In the genomic region with DNA sequence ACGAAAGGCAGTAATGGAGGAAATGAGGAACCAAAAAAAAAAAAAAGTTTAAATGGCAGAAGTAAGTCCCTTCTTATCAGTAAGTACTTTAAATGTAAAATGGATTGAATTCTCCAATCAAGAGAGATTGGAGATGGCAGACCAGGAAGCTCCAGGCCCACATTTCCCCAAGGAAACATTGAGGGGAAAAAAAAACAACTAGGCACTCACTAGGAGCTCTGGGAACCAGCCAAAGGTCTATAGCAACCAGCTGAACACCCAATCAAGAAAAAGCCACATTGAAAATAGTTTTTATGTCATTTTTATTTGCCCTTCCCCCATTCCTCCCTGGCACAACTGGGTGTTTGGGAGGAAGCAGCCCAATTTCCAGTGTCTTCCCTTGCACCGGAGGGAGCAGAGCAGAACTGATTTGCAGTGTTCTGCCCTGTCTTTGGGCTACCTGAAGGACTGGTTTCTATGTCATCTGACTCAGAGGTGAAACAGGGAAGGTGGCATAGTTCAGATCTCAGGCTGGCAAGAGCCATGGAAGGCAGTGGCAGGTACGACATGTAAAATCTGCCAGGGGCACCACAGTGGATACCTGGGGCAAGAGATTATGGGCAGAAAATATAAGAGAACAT, we compare ENCODE assay signal across 13 cellular contexts.
DNase-seq lines count a peak whose midpoint lies in the region; ATAC-seq and TF ChIP-seq lines count a peak whose summit lies in the region.
"Had no signal": no experiment of that assay in that cellular context is flagged by ENCODE, and none has a peak within 500 bp of the region (broad histone marks: within the 10 kb centered on the region; RNA-seq: fewer than 3 reads in every experiment).

No MANE protein-coding gene starts in this region.

- H3K4me3 ChIP-seq in right atrium auricular region (no peak overlapping the region), cardiac fibroblast (replicated peaks in 1 of 2; ENCODE audit: low read depth in 2 of 2, low read length in 2 of 2) (no peak overlapping the region), mesenchymal stem cell (ENCODE audit: insufficient read depth in 1 of 2, low read depth in 1 of 2, low read length in 2 of 2) (no peak overlapping the region), neural progenitor cell (no peak overlapping the region)
- H3K4me3 ChIP-seq: dorsolateral prefrontal cortex had no signal

- H3K36me3 ChIP-seq in right atrium auricular region: peaks cover 12% of the 10 kb centered on the region
- peaks cover 13 to 22% of the 10 kb centered on the region in 2 experiments for H3K36me3 ChIP-seq in mesenchymal stem cell (ENCODE audit: control insufficient read depth in 1 of 2, insufficient read depth in 2 of 2, low read depth in 1 of 2, low read length in 2 of 2)
- peaks cover 4% of the 10 kb centered on the region for H3K36me3 ChIP-seq in neural progenitor cell

- no peak overlapping the region for H2BK15ac ChIP-seq in mesenchymal stem cell (ENCODE audit: low read depth, poor library complexity, severe bottlenecking)

- peak overlapping the region; percentile 49 for H4K8ac ChIP-seq in mesenchymal stem cell (ENCODE audit: low read length)

- H2AK5ac ChIP-seq in mesenchymal stem cell (ENCODE audit: low read length, severe bottlenecking): no peak overlapping the region

- H3K23ac ChIP-seq in mesenchymal stem cell (ENCODE audit: low read length in 2 of 2): no peak overlapping the region

- H3K4me3 Mint-ChIP-seq in neural progenitor cell: no peak overlapping the region
- H3K4me3 Mint-ChIP-seq: activated naive CD8-positive, alpha-beta T cell treated with anti-CD3 and anti-CD28 coated beads for 36 hours had no signal

- H3K4me1 ChIP-seq in right atrium auricular region (peaks cover 0 to 24% of the 10 kb centered on the region in 2 donors), mesenchymal stem cell (ENCODE audit: control insufficient read depth, insufficient read depth, low read depth, low read length) (peaks cover 4% of the 10 kb centered on the region), neural progenitor cell (no peaks in the 10 kb centered on the region)

- H3K4me2 ChIP-seq in mesenchymal stem cell (ENCODE audit: low read length, poor library complexity, severe bottlenecking): no peak overlapping the region
- H3K4me2 ChIP-seq in neural progenitor cell: no peak overlapping the region
- H3K4me2 ChIP-seq: KMS-11 had no signal

- H3K27ac Mint-ChIP-seq in neural progenitor cell: no peak overlapping the region
- H3K27ac Mint-ChIP-seq: activated naive CD8-positive, alpha-beta T cell treated with anti-CD3 and anti-CD28 coated beads for 36 hours had no signal

- H3K9me3 ChIP-seq in right atrium auricular region: no peaks in the 10 kb centered on the region
- H3K9me3 ChIP-seq in mesenchymal stem cell (ENCODE audit: control insufficient read depth, low read length): no peaks in the 10 kb centered on the region
- no peaks in the 10 kb centered on the region for H3K9me3 ChIP-seq in neural progenitor cell (ENCODE audit: low read depth)

- no peak overlapping the region for H2BK12ac ChIP-seq in mesenchymal stem cell (ENCODE audit: low read length in 2 of 2)

- H3K27me3 ChIP-seq in right atrium auricular region (no peaks in the 10 kb centered on the region), mesenchymal stem cell (ENCODE audit: control insufficient read depth in 1 of 2, insufficient read depth in 1 of 2, low read length in 2 of 2) (no peaks in the 10 kb centered on the region), neural progenitor cell (no peaks in the 10 kb centered on the region)
- H3K27me3 ChIP-seq: dorsolateral prefrontal cortex had no signal

- no peak overlapping the region for H2BK120ac ChIP-seq in mesenchymal stem cell (ENCODE audit: low read depth, low read length)

- no peaks in the 10 kb centered on the region for H3K4me1 Mint-ChIP-seq in neural progenitor cell
- H3K4me1 Mint-ChIP-seq: activated naive CD8-positive, alpha-beta T cell treated with anti-CD3 and anti-CD28 coated beads for 36 hours had no signal

- no peak overlapping the region for H3K27ac ChIP-seq in right atrium auricular region
- no peak overlapping the region for H3K27ac ChIP-seq in mesenchymal stem cell (ENCODE audit: low read length, poor library complexity, severe bottlenecking)
- H3K27ac ChIP-seq in neural progenitor cell: no peak overlapping the region
- H3K27ac ChIP-seq: KMS-11 had no signal

- intact Hi-C loops in left ventricle myocardium superior (cut with micrococcal nuclease): no loop called here

- WGBS in mesenchymal stem cell: 98% methylated on average over 3 of the region's 3 CpGs

- H4K91ac ChIP-seq in mesenchymal stem cell (ENCODE audit: low read length): no peak overlapping the region

- no peak overlapping the region for H3K4ac ChIP-seq in mesenchymal stem cell (ENCODE audit: low read depth in 1 of 2, low read length in 2 of 2)

- H3K14ac ChIP-seq in mesenchymal stem cell (ENCODE audit: low read length in 2 of 2): no peak overlapping the region

- no peaks in the 10 kb centered on the region for H3K9me3 Mint-ChIP-seq in neural progenitor cell
- H3K9me3 Mint-ChIP-seq: activated naive CD8-positive, alpha-beta T cell treated with anti-CD3 and anti-CD28 coated beads for 36 hours had no signal

- peaks cover 8% of the 10 kb centered on the region for H3K79me2 ChIP-seq in neural progenitor cell (ENCODE audit: low read depth)

- ATAC-seq in left ventricle myocardium superior (no peak), HG03520 (IDR thresholded peaks at IDR 0.05; ENCODE audit: unreplicated experiment) (no peak)

- H3K27me3 Mint-ChIP-seq in neural progenitor cell (ENCODE audit: insufficient read depth, low read depth): no peaks in the 10 kb centered on the region
- H3K27me3 Mint-ChIP-seq: activated naive CD8-positive, alpha-beta T cell treated with anti-CD3 and anti-CD28 coated beads for 36 hours had no signal

- peak overlapping the region in 1 of 2 experiments; percentile 29 for H3K18ac ChIP-seq in mesenchymal stem cell (ENCODE audit: low read depth in 1 of 2, low read length in 2 of 2)

- H4K20me1 ChIP-seq in neural progenitor cell (ENCODE audit: low read depth): no peaks in the 10 kb centered on the region

- H3K36me3 Mint-ChIP-seq in neural progenitor cell: peaks cover 39% of the 10 kb centered on the region

- TF ChIP-seq CTCF in right atrium auricular region (IDR thresholded peaks at IDR 0.05) (no peak), cardiac fibroblast (IDR thresholded peaks at IDR 0.05; ENCODE audit: low read depth, low read length) (no peak), neural progenitor cell (IDR thresholded peaks at IDR 0.05) (no peak)

- no peak overlapping the region for H2AFZ ChIP-seq in mesenchymal stem cell (ENCODE audit: low read depth, low read length)
- no peak overlapping the region for H2AFZ ChIP-seq in neural progenitor cell (replicated peaks)

- peak; percentile 28 for DNase-seq in right atrium auricular region (ENCODE audit: low spot score)
- DNase-seq in left ventricle myocardium superior: no peak
- DNase-seq in cardiac fibroblast (ENCODE audit: low read depth in 2 of 2): peak; percentile 32 to 40
- no peak for DNase-seq in mesenchymal stem cell
- peak; percentile 42 for DNase-seq in ureter (ENCODE audit: low spot score)
- no peak for DNase-seq in neural progenitor cell (ENCODE audit: low spot score)
- no peak for DNase-seq in stimulated activated CD4-positive, alpha-beta T cell treated with anti-CD3 and anti-CD28 coated beads, Interleukin-1b, Interleukin-23, amount 100 ng/mL, for 48 hours
- DNase-seq: activated naive CD8-positive, alpha-beta T cell treated with anti-CD3 and anti-CD28 coated beads for 36 hours; HCEC 1CT; nucleus accumbens had no signal

- no peak overlapping the region for H3K9ac ChIP-seq in mesenchymal stem cell (ENCODE audit: low read length)
- H3K9ac ChIP-seq in neural progenitor cell: no peak overlapping the region
- H3K9ac ChIP-seq: KMS-11 had no signal

- H3K79me1 ChIP-seq in mesenchymal stem cell (replicated peaks; ENCODE audit: low read length, poor library complexity, severe bottlenecking): peaks cover 17% of the 10 kb centered on the region

- H2BK5ac ChIP-seq in mesenchymal stem cell (ENCODE audit: low read depth, low read length, poor library complexity, severe bottlenecking): no peak overlapping the region

- peaks cover 5% of the 10 kb centered on the region for H3F3A ChIP-seq in neural progenitor cell (ENCODE audit: low read depth)

Comparison
In these comparisons a context has a peak if more than half of its experiments do, and no peak if none do; other contexts are left out.
1. DNase-seq: peak in right atrium auricular region (single experiment), cardiac fibroblast (2 of 2) and ureter (single experiment); none in left ventricle myocardium superior (single experiment), mesenchymal stem cell (single experiment), neural progenitor cell (single experiment) and stimulated activated CD4-positive, alpha-beta T cell treated with anti-CD3 and anti-CD28 coated beads, Interleukin-1b, Interleukin-23, amount 100 ng/mL, for 48 hours (single experiment).